8 cellular contexts compared by ENCODE assay signal in the genomic region with DNA sequence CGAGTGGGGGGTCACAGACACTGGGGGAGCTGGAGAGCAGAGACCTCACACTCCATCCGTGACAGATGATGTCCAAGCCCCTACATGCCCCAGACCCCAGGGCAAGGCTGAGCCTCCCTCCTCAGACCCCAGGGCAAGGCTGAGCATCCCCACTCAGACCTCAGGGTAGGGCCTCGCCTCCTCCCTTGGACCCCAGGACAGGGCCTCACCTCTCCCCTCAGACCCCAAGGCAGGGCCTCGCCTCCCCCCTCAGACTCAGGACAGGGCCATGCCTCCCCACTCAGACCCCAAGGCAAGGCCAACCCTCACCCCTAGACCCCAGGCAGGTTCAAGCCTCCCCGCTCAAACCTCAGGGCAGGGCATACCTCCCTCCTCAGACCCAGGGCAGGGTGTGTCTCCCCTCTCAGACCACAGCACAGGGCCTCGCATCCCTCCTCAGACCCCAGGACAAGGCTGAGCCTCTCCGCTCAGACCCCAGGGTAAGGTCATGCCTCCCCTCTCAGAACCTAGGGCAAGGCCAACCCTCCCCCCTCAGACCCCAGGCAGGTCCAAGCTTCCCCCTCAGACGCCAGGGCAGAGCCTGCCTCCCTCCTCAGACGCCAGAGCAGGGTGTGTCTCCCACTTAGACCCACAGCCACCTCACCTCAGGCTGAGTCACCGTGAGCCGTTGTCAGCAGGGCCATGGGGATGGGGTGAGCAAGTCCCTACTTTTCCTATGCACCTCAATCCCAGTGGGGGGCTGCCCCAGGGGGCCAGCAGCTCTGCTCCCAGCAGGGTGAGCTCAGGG. TPM values are rescaled to one million over a fixed set of nuclear protein-coding genes. Genes with fewer than 3 reads are reported as not detected.
DNase-seq lines count a peak whose midpoint lies in the region; FAIRE-seq and TF ChIP-seq lines count a peak whose summit lies in the region.
"Had no signal": no experiment of that assay in that cellular context is flagged by ENCODE, and none has a peak within 500 bp of the region (broad histone marks: within the 10 kb centered on the region; RNA-seq: fewer than 3 reads in every experiment).

No MANE protein-coding gene starts in this region.

- peak; percentile 59 for DNase-seq in HTR-8/SVneo (ENCODE audit: insufficient read length, low spot score)
- peak; percentile 89 for DNase-seq in activated CD4-positive, alpha-beta T cell treated with anti-CD3 and anti-CD28 coated beads, Interleukin-2, amount 10 ng/mL, durations not matched to agents 24 days and 14 days
- peak; percentile 95 for DNase-seq in epithelial cell of esophagus (ENCODE audit: low read depth)
- DNase-seq in stimulated activated CD4-positive, alpha-beta T cell treated with anti-CD3 and anti-CD28 coated beads, Interleukin-2, amount 100 ng/mL, for 4 hours (ENCODE audit: low read depth): peak; percentile 70
- DNase-seq in putamen (ENCODE audit: low spot score): no peak
- no peak for DNase-seq in NCI-H2029 treated with DMSO at 0.1 percent for 48 hours (lab: John Stamatoyannopoulos, UW)
- DNase-seq in germinal center (ENCODE audit: low spot score): no peak

- H3K27ac Mint-ChIP-seq in activated CD4-positive, alpha-beta T cell treated with anti-CD3 and anti-CD28 coated beads, Interleukin-2, amount 10 ng/mL, durations not matched to agents 24 days and 14 days: peak overlapping the region; percentile 92

- H3K27me3 Mint-ChIP-seq in activated CD4-positive, alpha-beta T cell treated with anti-CD3 and anti-CD28 coated beads, Interleukin-2, amount 10 ng/mL, durations not matched to agents 24 days and 14 days: no peaks in the 10 kb centered on the region

- peaks cover 31% of the 10 kb centered on the region for H3K36me3 Mint-ChIP-seq in activated CD4-positive, alpha-beta T cell treated with anti-CD3 and anti-CD28 coated beads, Interleukin-2, amount 10 ng/mL, durations not matched to agents 24 days and 14 days (ENCODE audit: low read depth)

- TF ChIP-seq CTCF in epithelial cell of esophagus (IDR thresholded peaks at IDR 0.05; ENCODE audit: insufficient read depth, low read depth, low read length, missing control alignments): no peak

- H3K4me3 ChIP-seq in epithelial cell of esophagus (ENCODE audit: low read length): no peak overlapping the region

- intact Hi-C loops in activated CD4-positive, alpha-beta T cell treated with anti-CD3 and anti-CD28 coated beads, Interleukin-2, amount 10 ng/mL, durations not matched to agents 24 days and 14 days (cut with micrococcal nuclease): no loop called here

- FAIRE-seq in HTR-8/SVneo (lab: Jason Lieb, UNC): no peak

- no peaks in the 10 kb centered on the region for H3K9me3 Mint-ChIP-seq in activated CD4-positive, alpha-beta T cell treated with anti-CD3 and anti-CD28 coated beads, Interleukin-2, amount 10 ng/mL, durations not matched to agents 24 days and 14 days

- H3K4me3 Mint-ChIP-seq in activated CD4-positive, alpha-beta T cell treated with anti-CD3 and anti-CD28 coated beads, Interleukin-2, amount 10 ng/mL, durations not matched to agents 24 days and 14 days: peak overlapping the region; percentile 90

- H3K4me1 Mint-ChIP-seq in activated CD4-positive, alpha-beta T cell treated with anti-CD3 and anti-CD28 coated beads, Interleukin-2, amount 10 ng/mL, durations not matched to agents 24 days and 14 days: peaks cover 24% of the 10 kb centered on the region

RNA-seq across cellular contexts. Expression of a gene that starts 1.7 kb away (rescaled TPM):
- total RNA-seq in activated CD4-positive, alpha-beta T cell treated with anti-CD3 and anti-CD28 coated beads, Interleukin-2, amount 10 ng/mL, durations not matched to agents 24 days and 14 days: 41.8 and 43.7 TPM in 2 replicates
- total RNA-seq: temporal lobe had no signal

RNA-seq across cellular contexts. Expression of a gene that starts 8.8 kb away (rescaled TPM):
- 114 and 116 TPM in 2 replicates for total RNA-seq in activated CD4-positive, alpha-beta T cell treated with anti-CD3 and anti-CD28 coated beads, Interleukin-2, amount 10 ng/mL, durations not matched to agents 24 days and 14 days

RNA-seq across cellular contexts. Expression of a gene that starts 41.1 kb away (rescaled TPM):
- 134 and 135 TPM in 2 replicates for total RNA-seq in activated CD4-positive, alpha-beta T cell treated with anti-CD3 and anti-CD28 coated beads, Interleukin-2, amount 10 ng/mL, durations not matched to agents 24 days and 14 days

RNA-seq across cellular contexts. Expression of a gene that starts 47.6 kb away (rescaled TPM):
- 0.12 and 0.19 TPM in 2 replicates for total RNA-seq in activated CD4-positive, alpha-beta T cell treated with anti-CD3 and anti-CD28 coated beads, Interleukin-2, amount 10 ng/mL, durations not matched to agents 24 days and 14 days

Comparison
In these comparisons a context has a peak if more than half of its experiments do, and no peak if none do; other contexts are left out.
1. DNase-seq: peak in HTR-8/SVneo (single experiment), activated CD4-positive, alpha-beta T cell treated with anti-CD3 and anti-CD28 coated beads, Interleukin-2, amount 10 ng/mL, durations not matched to agents 24 days and 14 days (single experiment), epithelial cell of esophagus (single experiment) and stimulated activated CD4-positive, alpha-beta T cell treated with anti-CD3 and anti-CD28 coated beads, Interleukin-2, amount 100 ng/mL, for 4 hours (single experiment); none in putamen (single experiment), NCI-H2029 treated with DMSO at 0.1 percent for 48 hours (single experiment) and germinal center (single experiment).